ENCODE assay signal across 8 cellular contexts in genomic region chr19:4910594-4911273, GRCh38. TPM values are rescaled to one million over a fixed set of nuclear protein-coding genes. Genes with fewer than 3 reads are reported as not detected.
A peak's percentile ranks its signal among the peaks of the same experiment; 100 is the strongest.
DNase-seq lines count a peak whose midpoint lies in the region; ATAC-seq and TF ChIP-seq lines count a peak whose summit lies in the region.

No MANE protein-coding gene starts in this region.

- DNase-seq in CD8-positive, alpha-beta T cell = peak in 1 of 7 experiments; percentile 24
- DNase-seq in HCEC 1CT (peak; percentile 64), epithelial cell of proximal tubule (ENCODE audit: low read depth) (no peak), neural progenitor cell (ENCODE audit: low spot score) (peak; percentile 41), sciatic nerve (ENCODE audit: low spot score) (no peak), erythroblast (lab: John Stamatoyannopoulos, UW) (no peak), activated gamma-delta T cell treated with Interleukin-2 at 50 U/mL for 16 hours (no peak)
- DNase-seq in T-helper 2 cell treated with Interferon-gamma antibody and Interleukin-4, amounts not matched to agents 5 μg/mL and 100 μg/mL, for 36 hours (ENCODE audit: low spot score) = no peak

- H4K20me1 ChIP-seq in neural progenitor cell (ENCODE audit: low read depth) = peaks cover 47% of the 10 kb centered on the region

- no peaks in the 10 kb centered on the region for H3K9me3 ChIP-seq in CD8-positive, alpha-beta T cell (ENCODE audit: low read length)
- no peaks in the 10 kb centered on the region for H3K9me3 ChIP-seq in neural progenitor cell (ENCODE audit: low read depth)

- H3K36me3 Mint-ChIP-seq in CD8-positive, alpha-beta T cell = peaks cover 39% of the 10 kb centered on the region
- H3K36me3 Mint-ChIP-seq in T-helper 2 cell treated with Interferon-gamma antibody and Interleukin-4, amounts not matched to agents 5 μg/mL and 100 μg/mL, for 36 hours (ENCODE audit: low read depth) = peaks cover 42% of the 10 kb centered on the region
- peaks cover 9% of the 10 kb centered on the region for H3K36me3 Mint-ChIP-seq in neural progenitor cell

- TF ChIP-seq CTCF in CD8-positive, alpha-beta T cell (IDR thresholded peaks at IDR 0.05) = no peak
- TF ChIP-seq CTCF in epithelial cell of proximal tubule (conservative IDR thresholded peaks at IDR 0.05; ENCODE audit: low read depth, low read length) (no peak), neural progenitor cell (IDR thresholded peaks at IDR 0.05) (no peak)

- H2AFZ ChIP-seq in neural progenitor cell (replicated peaks) = no peak overlapping the region

- POLR2A ChIA-PET in CD8-positive, alpha-beta T cell (lab: Charles Lee) = interaction anchor here (1.0 to 2.4 kb wide), 7 partner anchors 10 to 119 kb away, joined by 3 to 21 read pairs (median 4); partner anchors contain the start of genes FEM1A and KDM4B

- H3K4me1 Mint-ChIP-seq in CD8-positive, alpha-beta T cell (ENCODE audit: low read depth) = peaks cover 67% of the 10 kb centered on the region
- peaks cover 43% of the 10 kb centered on the region for H3K4me1 Mint-ChIP-seq in T-helper 2 cell treated with Interferon-gamma antibody and Interleukin-4, amounts not matched to agents 5 μg/mL and 100 μg/mL, for 36 hours (ENCODE audit: low read depth)
- H3K4me1 Mint-ChIP-seq in neural progenitor cell = peaks cover 42% of the 10 kb centered on the region

- intact Hi-C loops in CD8-positive, alpha-beta T cell (cut with DNase I, micrococcal nuclease) = loop anchor here (1.0 to 5.0 kb wide), 5 partner anchors 38 to 186 kb away; partner anchors contain the start of gene FEM1A (in 2 of the 2)
- intact Hi-C loops in sciatic nerve (cut with DNase I) = loop anchor here (5.0 to 10.0 kb wide), 2 partner anchors 38 to 96 kb away; no protein-coding TSS in a partner anchor

- peak overlapping the region; percentile 44 for H3K4me3 ChIP-seq in CD8-positive, alpha-beta T cell (ENCODE audit: low read depth, low read length)
- H3K4me3 ChIP-seq in epithelial cell of proximal tubule (ENCODE audit: low read depth, low read length) (peak overlapping the region; percentile 65), neural progenitor cell (peak overlapping the region; percentile 96)

- H3K4me3 Mint-ChIP-seq in CD8-positive, alpha-beta T cell = peak overlapping the region; percentile 99
- H3K4me3 Mint-ChIP-seq in T-helper 2 cell treated with Interferon-gamma antibody and Interleukin-4, amounts not matched to agents 5 μg/mL and 100 μg/mL, for 36 hours = peak overlapping the region; percentile 88
- H3K4me3 Mint-ChIP-seq in neural progenitor cell = peak overlapping the region; percentile 93

- no peaks in the 10 kb centered on the region for H3K9me3 Mint-ChIP-seq in CD8-positive, alpha-beta T cell
- no peaks in the 10 kb centered on the region for H3K9me3 Mint-ChIP-seq in T-helper 2 cell treated with Interferon-gamma antibody and Interleukin-4, amounts not matched to agents 5 μg/mL and 100 μg/mL, for 36 hours
- no peaks in the 10 kb centered on the region for H3K9me3 Mint-ChIP-seq in neural progenitor cell

- no peak for ATAC-seq in CD8-positive, alpha-beta T cell
- no peak for ATAC-seq in sciatic nerve

- H3K27me3 Mint-ChIP-seq in CD8-positive, alpha-beta T cell (ENCODE audit: low read depth) = no peaks in the 10 kb centered on the region
- no peaks in the 10 kb centered on the region for H3K27me3 Mint-ChIP-seq in T-helper 2 cell treated with Interferon-gamma antibody and Interleukin-4, amounts not matched to agents 5 μg/mL and 100 μg/mL, for 36 hours (ENCODE audit: low read depth)
- H3K27me3 Mint-ChIP-seq in neural progenitor cell (ENCODE audit: insufficient read depth, low read depth) = peaks cover 4% of the 10 kb centered on the region

- H3K4me1 ChIP-seq in CD8-positive, alpha-beta T cell (ENCODE audit: insufficient read depth, low read length) = peaks cover 57% of the 10 kb centered on the region
- H3K4me1 ChIP-seq in neural progenitor cell = peaks cover 23% of the 10 kb centered on the region

- no peaks in the 10 kb centered on the region for H3K27me3 ChIP-seq in CD8-positive, alpha-beta T cell (ENCODE audit: insufficient read depth, low read length)
- H3K27me3 ChIP-seq in neural progenitor cell = peaks cover 4% of the 10 kb centered on the region

- H3K27ac Mint-ChIP-seq in CD8-positive, alpha-beta T cell = peak overlapping the region; percentile 93
- peak overlapping the region; percentile 82 for H3K27ac Mint-ChIP-seq in T-helper 2 cell treated with Interferon-gamma antibody and Interleukin-4, amounts not matched to agents 5 μg/mL and 100 μg/mL, for 36 hours
- H3K27ac Mint-ChIP-seq in neural progenitor cell = no peak overlapping the region

- peaks cover 3% of the 10 kb centered on the region for H3K36me3 ChIP-seq in CD8-positive, alpha-beta T cell (ENCODE audit: insufficient read depth, low read length)
- H3K36me3 ChIP-seq in neural progenitor cell = no peaks in the 10 kb centered on the region

- H3K9ac ChIP-seq in neural progenitor cell = peak overlapping the region; percentile 29

- H3K79me2 ChIP-seq in neural progenitor cell (ENCODE audit: low read depth) = peaks cover 58% of the 10 kb centered on the region

- no peak overlapping the region for H3K27ac ChIP-seq in CD8-positive, alpha-beta T cell (ENCODE audit: low read depth, low read length)
- H3K27ac ChIP-seq in neural progenitor cell = peak overlapping the region; percentile 27

- H3F3A ChIP-seq in neural progenitor cell (ENCODE audit: low read depth) = peaks cover 32% of the 10 kb centered on the region

- CTCF ChIA-PET in CD8-positive, alpha-beta T cell (lab: Charles Lee) = interaction anchor here (0.8 to 10.6 kb wide), 18 partner anchors 8 to 122 kb away, joined by 3 to 162 read pairs (median 6); partner anchors contain the start of genes ARRDC5, KDM4B and PLIN3

- no peak for TF ChIP-seq POLR2A in erythroblast (IDR thresholded peaks at IDR 0.05; ENCODE audit: low read length)

- H3K4me2 ChIP-seq in neural progenitor cell = peak overlapping the region; percentile 96

RNA-seq across cellular contexts. Expression of gene UHRF1, which starts 1.4 kb away (rescaled TPM):
- under 1 TPM; 0.33 to 0.56 TPM for total RNA-seq in CD8-positive, alpha-beta T cell
- total RNA-seq in epithelial cell of proximal tubule (81.5 and 191 TPM in 2 replicates), neural progenitor cell (ENCODE audit: low replicate concordance) (34.1 and 74.7 TPM in 2 replicates), sciatic nerve (1.2 TPM)

RNA-seq across cellular contexts. Expression of gene ARRDC5, which starts 8.0 kb away (rescaled TPM):
- 1 to 10 TPM; 7.0 to 9.7 TPM for total RNA-seq in CD8-positive, alpha-beta T cell
- total RNA-seq in epithelial cell of proximal tubule = not detected in 2 replicates
- not detected in 2 replicates for total RNA-seq in neural progenitor cell (ENCODE audit: low replicate concordance)
- 1.1 TPM for total RNA-seq in sciatic nerve

RNA-seq across cellular contexts. Expression of gene PLIN3, which starts 43.3 kb away (rescaled TPM):
- 10 to 100 TPM; 16.2 to 16.7 TPM for total RNA-seq in CD8-positive, alpha-beta T cell
- 151 and 178 TPM in 2 replicates for total RNA-seq in epithelial cell of proximal tubule
- 49.7 and 108 TPM in 2 replicates for total RNA-seq in neural progenitor cell (ENCODE audit: low replicate concordance)
- 32.1 TPM for total RNA-seq in sciatic nerve

RNA-seq across cellular contexts. Expression of gene KDM4B, which starts 58.2 kb away (rescaled TPM):
- total RNA-seq in CD8-positive, alpha-beta T cell = 100 to 1,000 TPM; 111 to 121 TPM
- 11.6 and 20.5 TPM in 2 replicates for total RNA-seq in epithelial cell of proximal tubule
- 16.0 and 45.1 TPM in 2 replicates for total RNA-seq in neural progenitor cell (ENCODE audit: low replicate concordance)
- total RNA-seq in sciatic nerve = 60.1 TPM

Comparison
In these comparisons a context has a peak if more than half of its experiments do, and no peak if none do; other contexts are left out.
1. DNase-seq: peak in HCEC 1CT (single experiment) and neural progenitor cell (single experiment); none in T-helper 2 cell treated with Interferon-gamma antibody and Interleukin-4, amounts not matched to agents 5 μg/mL and 100 μg/mL, for 36 hours (single experiment), epithelial cell of proximal tubule (single experiment), sciatic nerve (single experiment), erythroblast (0 of 2) and activated gamma-delta T cell treated with Interleukin-2 at 50 U/mL for 16 hours (single experiment).
2. H3K4me3 ChIP-seq: peak in every context shown above with its lines; median percentile 96 in neural progenitor cell; 65 in epithelial cell of proximal tubule; 44 in CD8-positive, alpha-beta T cell.
3. RNA of gene UHRF1, which starts 1.4 kb away (total RNA-seq): 81.5 to 191 TPM in epithelial cell of proximal tubule and 34.1 to 74.7 TPM in neural progenitor cell; 1.2 TPM in sciatic nerve (single experiment) and 0.33 to 0.56 TPM in CD8-positive, alpha-beta T cell; every median in the first group is over 10 times any median in the second.
4. Peak in every context shown above with its lines, with median percentiles within 50 percentile points of each other: H3K4me3 Mint-ChIP-seq.